ENCODE assay signal across 11 cellular contexts in genomic region chr19:7871280-7871529, GRCh38. TPM values are rescaled to one million over a fixed set of nuclear protein-coding genes. Genes with fewer than 3 reads are reported as not detected.
DNase-seq lines count a peak whose midpoint lies in the region; ATAC-seq and TF ChIP-seq lines count a peak whose summit lies in the region.
"Had no signal": no experiment of that assay in that cellular context is flagged by ENCODE, and none has a peak within 500 bp of the region (broad histone marks: within the 10 kb centered on the region; RNA-seq: fewer than 3 reads in every experiment).

No MANE protein-coding gene starts in this region.

- no peak for ATAC-seq in GM18511 (IDR thresholded peaks at IDR 0.05; ENCODE audit: unreplicated experiment)

- H3K27ac ChIP-seq in cardiac muscle cell (peak overlapping the region; percentile 85), stomach (peak overlapping the region in 4 of 5 donors; percentile 27 to 75 (median 56))
- H3K27ac ChIP-seq: testis had no signal

- CTCF ChIA-PET in activated naive CD4-positive, alpha-beta T cell treated with anti-CD3 and anti-CD28 coated beads for 36 hours (lab: Charles Lee): no interaction called here

- WGBS in stomach, 5 donors: 21 to 34% (median 29%) methylated on average over 5 of the region's 5 CpGs

- H3K36me3 ChIP-seq in cardiac muscle cell (no peaks in the 10 kb centered on the region), stomach (no peaks in the 10 kb centered on the region)
- H3K36me3 ChIP-seq: BE2C, heart left ventricle had no signal

- no peak for TF ChIP-seq POLR2A in stomach (IDR thresholded peaks at IDR 0.05)

- peaks cover 6% of the 10 kb centered on the region for H3K4me1 ChIP-seq in cardiac muscle cell (ENCODE audit: low read depth)
- H3K4me1 ChIP-seq in stomach: peaks cover 46 to 71% (median 65%) of the 10 kb centered on the region in 4 donors

- H3K4me3 Mint-ChIP-seq in activated naive CD4-positive, alpha-beta T cell treated with anti-CD3 and anti-CD28 coated beads for 36 hours: no peak overlapping the region
- peak overlapping the region; percentile 60 for H3K4me3 Mint-ChIP-seq in T-helper 1 cell treated with Interleukin-12 subunit alpha and Interleukin-12 subunit beta and Interleukin-4 antibody, amounts not matched to agents 30 μg/mL and 1 μg/mL, for 36 hours

- H3K4me3 ChIP-seq in cardiac muscle cell (no peak overlapping the region), stomach (peak overlapping the region in 3 of 4 donors; percentile 17 to 35 (median 28))
- H3K4me3 ChIP-seq: testis had no signal

- H3K4me1 Mint-ChIP-seq in activated naive CD4-positive, alpha-beta T cell treated with anti-CD3 and anti-CD28 coated beads for 36 hours (ENCODE audit: low read depth): peaks cover 36% of the 10 kb centered on the region
- peaks cover 23% of the 10 kb centered on the region for H3K4me1 Mint-ChIP-seq in T-helper 1 cell treated with Interleukin-12 subunit alpha and Interleukin-12 subunit beta and Interleukin-4 antibody, amounts not matched to agents 30 μg/mL and 1 μg/mL, for 36 hours (ENCODE audit: low read depth)

- H3K27me3 Mint-ChIP-seq in activated naive CD4-positive, alpha-beta T cell treated with anti-CD3 and anti-CD28 coated beads for 36 hours (ENCODE audit: low read depth): peaks cover 31% of the 10 kb centered on the region
- peaks cover 60% of the 10 kb centered on the region for H3K27me3 Mint-ChIP-seq in T-helper 1 cell treated with Interleukin-12 subunit alpha and Interleukin-12 subunit beta and Interleukin-4 antibody, amounts not matched to agents 30 μg/mL and 1 μg/mL, for 36 hours (ENCODE audit: low read depth)

- no peak for TF ChIP-seq EP300 in stomach (IDR thresholded peaks at IDR 0.05)

- H3K9me3 ChIP-seq in cardiac muscle cell (ENCODE audit: low read depth) (no peaks in the 10 kb centered on the region), stomach (no peaks in the 10 kb centered on the region)
- H3K9me3 ChIP-seq: BE2C, heart left ventricle, testis had no signal

- intact Hi-C loops in activated naive CD4-positive, alpha-beta T cell treated with anti-CD3 and anti-CD28 coated beads for 36 hours (cut with micrococcal nuclease): loop anchor here (1.0 kb wide), 1 partner anchor 9 kb away; no protein-coding TSS in a partner anchor
- intact Hi-C loops in stomach (cut with DNase I; ENCODE audit: low total_unique reads): no loop called here

- peak; percentile 63 for DNase-seq in activated naive CD4-positive, alpha-beta T cell treated with anti-CD3 and anti-CD28 coated beads for 36 hours
- no peak for DNase-seq in activated naive CD4-positive, alpha-beta T cell (lab: John Stamatoyannopoulos, UW)
- DNase-seq in cardiac muscle cell (ENCODE audit: low read depth in 1 of 2, low spot score in 1 of 2) (peak in 1 of 2 donors; percentile 84), stomach (no peak), activated gamma-delta T cell treated with Interleukin-2 at 50 U/mL for 16 hours (no peak), NCI-H510A (lab: John Stamatoyannopoulos, UW) (no peak)

- H3K36me3 Mint-ChIP-seq in activated naive CD4-positive, alpha-beta T cell treated with anti-CD3 and anti-CD28 coated beads for 36 hours (ENCODE audit: low read depth): no peaks in the 10 kb centered on the region
- peaks cover 2% of the 10 kb centered on the region for H3K36me3 Mint-ChIP-seq in T-helper 1 cell treated with Interleukin-12 subunit alpha and Interleukin-12 subunit beta and Interleukin-4 antibody, amounts not matched to agents 30 μg/mL and 1 μg/mL, for 36 hours (ENCODE audit: low read depth)

- H3K27me3 ChIP-seq in cardiac muscle cell: peaks cover 24% of the 10 kb centered on the region
- peaks cover 8 to 83% (median 51%) of the 10 kb centered on the region in 3 donors for H3K27me3 ChIP-seq in stomach
- H3K27me3 ChIP-seq: testis had no signal

- no peaks in the 10 kb centered on the region for H3K9me3 Mint-ChIP-seq in activated naive CD4-positive, alpha-beta T cell treated with anti-CD3 and anti-CD28 coated beads for 36 hours
- H3K9me3 Mint-ChIP-seq in T-helper 1 cell treated with Interleukin-12 subunit alpha and Interleukin-12 subunit beta and Interleukin-4 antibody, amounts not matched to agents 30 μg/mL and 1 μg/mL, for 36 hours: no peaks in the 10 kb centered on the region

- H3K27ac Mint-ChIP-seq in activated naive CD4-positive, alpha-beta T cell treated with anti-CD3 and anti-CD28 coated beads for 36 hours: no peak overlapping the region
- H3K27ac Mint-ChIP-seq in T-helper 1 cell treated with Interleukin-12 subunit alpha and Interleukin-12 subunit beta and Interleukin-4 antibody, amounts not matched to agents 30 μg/mL and 1 μg/mL, for 36 hours: no peak overlapping the region

- TF ChIP-seq CTCF in cardiac muscle cell (IDR thresholded peaks at IDR 0.05; ENCODE audit: low read depth, low read length) (no peak), stomach (IDR thresholded peaks at IDR 0.05) (no peak)

RNA-seq across cellular contexts. Expression of gene PRR36, which starts 3.0 kb away (rescaled TPM):
- total RNA-seq in activated naive CD4-positive, alpha-beta T cell treated with anti-CD3 and anti-CD28 coated beads for 36 hours: under 1 TPM; 0.07 to 0.12 TPM
- total RNA-seq in cardiac muscle cell (2.0 and 6.1 TPM in 2 replicates), stomach (under 1 TPM in 1 of 5 donors, not detected in 4; 0.18 TPM)
- polyA plus RNA-seq in cardiac muscle cell (6.2 and 10.3 TPM in 2 replicates), stomach (under 1 TPM; 0.45 to 0.61 (median 0.50) TPM)

RNA-seq across cellular contexts. Expression of gene LRRC8E, which starts 17.1 kb away (rescaled TPM):
- total RNA-seq in activated naive CD4-positive, alpha-beta T cell treated with anti-CD3 and anti-CD28 coated beads for 36 hours: not detected
- total RNA-seq in cardiac muscle cell: 2.4 and 3.5 TPM in 2 replicates
- 1.3 TPM in 1 of 2 replicates, not detected in the other for polyA plus RNA-seq in cardiac muscle cell
- total RNA-seq in stomach: 10 to 100 TPM in 1 of 5 donors, 1 to 10 TPM in 2, under 1 TPM in 1, not detected in 1; 0.58 to 12.5 (median 2.5) TPM
- polyA plus RNA-seq in stomach: 1 to 10 TPM in 2 of 3 donors, under 1 TPM in 1; 0.93 to 2.1 (median 1.7) TPM

RNA-seq across cellular contexts. Expression of gene MAP2K7, which starts 32.5 kb away (rescaled TPM):
- 10 to 100 TPM; 39.1 to 39.8 TPM for total RNA-seq in activated naive CD4-positive, alpha-beta T cell treated with anti-CD3 and anti-CD28 coated beads for 36 hours
- total RNA-seq in cardiac muscle cell (23.5 and 24.1 TPM in 2 replicates), stomach (10 to 100 TPM in 4 of 5 donors, 1 to 10 TPM in 1; 4.1 to 52.2 (median 11.0) TPM)
- polyA plus RNA-seq in cardiac muscle cell (12.4 and 18.6 TPM in 2 replicates), stomach (10 to 100 TPM; 13.5 to 27.5 (median 15.9) TPM)

RNA-seq across cellular contexts. Expression of gene EVI5L, which starts 41.2 kb away (rescaled TPM):
- 1 to 10 TPM; 5.2 TPM for total RNA-seq in activated naive CD4-positive, alpha-beta T cell treated with anti-CD3 and anti-CD28 coated beads for 36 hours
- total RNA-seq in cardiac muscle cell (41.9 and 48.6 TPM in 2 replicates), stomach (10 to 100 TPM in 2 of 5 donors, 1 to 10 TPM in 3; 4.9 to 31.6 (median 9.3) TPM)
- polyA plus RNA-seq in cardiac muscle cell (28.7 and 29.1 TPM in 2 replicates), stomach (1 to 10 TPM; 5.1 to 8.2 (median 7.8) TPM)

RNA-seq across cellular contexts. Expression of gene TGFBR3L, which starts 43.4 kb away (rescaled TPM):
- 1 to 10 TPM; 1.7 to 3.7 TPM for total RNA-seq in activated naive CD4-positive, alpha-beta T cell treated with anti-CD3 and anti-CD28 coated beads for 36 hours
- 0.46 and 3.2 TPM in 2 replicates for total RNA-seq in cardiac muscle cell
- 2.6 and 11.8 TPM in 2 replicates for polyA plus RNA-seq in cardiac muscle cell
- total RNA-seq in stomach: not detected
- 1 to 10 TPM in 1 of 3 donors, not detected in 2; 1.5 TPM for polyA plus RNA-seq in stomach
